1 cellular context compared by ENCODE assay signal in genomic region chr6:75186581-75186980, GRCh38. TPM values are rescaled to one million over a fixed set of nuclear protein-coding genes. Genes with fewer than 3 reads are reported as not detected.
"Had no signal": no experiment of that assay in that cellular context is flagged by ENCODE, and none has a peak within 500 bp of the region (broad histone marks: within the 10 kb centered on the region; RNA-seq: fewer than 3 reads in every experiment).

No MANE protein-coding gene starts in this region.

RNA-seq across cellular contexts. Expression of gene COL12A1, which starts 19.3 kb away (rescaled TPM):
- total RNA-seq: G401 had no signal
